7 cellular contexts compared by ENCODE assay signal in genomic region chr9:42288002-42288864, GRCh38.
DNase-seq lines count a peak whose midpoint lies in the region; ATAC-seq and TF ChIP-seq lines count a peak whose summit lies in the region.
"Not testable (repeated sequence)": the region's sequence is repeated elsewhere in the genome, so short reads cannot be mapped to it uniquely, and the experiment has no call there.

No MANE protein-coding gene starts in this region.

- not testable (repeated sequence) for H3K27me3 ChIP-seq in H7 (ENCODE audit: control insufficient read depth, insufficient read depth, low read length); left ventricle myocardium inferior (ENCODE audit: low read depth); lower lobe of right lung (ENCODE audit: low read depth); neuronal stem cell (ENCODE audit: control insufficient read depth in 3 of 3, insufficient read depth in 3 of 3, low read depth in 1 of 3, low read length in 3 of 3); spleen (replicated peaks in 1 of 7); upper lobe of right lung

- ATAC-seq in esophagus mucosa (peak; percentile 54), lower lobe of right lung (peak; percentile 31 to 49), upper lobe of right lung (peak; percentile 46)

- not testable (repeated sequence) for H3K36me3 ChIP-seq in H7 (replicated peaks; ENCODE audit: control insufficient read depth, insufficient read depth, low read length); left ventricle myocardium inferior; lower lobe of right lung; neuronal stem cell (replicated peaks in 1 of 2; ENCODE audit: control insufficient read depth in 2 of 2, insufficient read depth in 2 of 2, low read length in 2 of 2); spleen; upper lobe of right lung

- TF ChIP-seq CTCF in left ventricle myocardium inferior (IDR thresholded peaks at IDR 0.05; ENCODE audit: borderline replicate concordance); lower lobe of right lung (IDR thresholded peaks at IDR 0.05); spleen (IDR thresholded peaks at IDR 0.05 in 8 of 11, conservative IDR thresholded peaks at IDR 0.05 in 3 of 11); upper lobe of right lung (IDR thresholded peaks at IDR 0.05): not testable (repeated sequence)

- H2BK12ac ChIP-seq in neuronal stem cell (ENCODE audit: low read length) = not testable (repeated sequence)

- not testable (repeated sequence) for H3K18ac ChIP-seq in neuronal stem cell (ENCODE audit: low read length)

- peak overlapping the region; percentile 84 for H3K14ac ChIP-seq in neuronal stem cell (ENCODE audit: low read length)

- H3K79me1 ChIP-seq in neuronal stem cell (ENCODE audit: low read depth, low read length) = not testable (repeated sequence)

- WGBS in neuronal stem cell (ENCODE audit: extremely low coverage in 2 of 2, insufficient read length in 2 of 2, insufficient replicate concordance in 1 of 2), 2 donors = no CpG with 5 or more reads among the region's 51 CpGs
- 70 to 89% (median 75%) methylated on average over 36 to 50 of the region's 51 CpGs for WGBS in spleen, 5 donors

- not testable (repeated sequence) for H3K9me3 ChIP-seq in left ventricle myocardium inferior (replicated peaks); lower lobe of right lung; neuronal stem cell (replicated peaks in 1 of 2; ENCODE audit: control insufficient read depth in 2 of 2, insufficient read depth in 1 of 2, low read depth in 1 of 2, low read length in 2 of 2); spleen; upper lobe of right lung

- not testable (repeated sequence) for H3K23ac ChIP-seq in neuronal stem cell (ENCODE audit: low read depth, low read length, poor library complexity)

- TF ChIP-seq POLR2A in spleen (IDR thresholded peaks at IDR 0.05) = not testable (repeated sequence)

- H2AFZ ChIP-seq in neuronal stem cell (ENCODE audit: low read length) = not testable (repeated sequence)

- H3K9ac ChIP-seq in neuronal stem cell (ENCODE audit: low read depth, low read length, poor library complexity) = not testable (repeated sequence)

- H3K4ac ChIP-seq in neuronal stem cell (ENCODE audit: low read length) = not testable (repeated sequence)

- H2BK120ac ChIP-seq in neuronal stem cell (ENCODE audit: low read depth, low read length) = not testable (repeated sequence)

- not testable (repeated sequence) for H3K4me3 ChIP-seq in H7 (ENCODE audit: insufficient read depth, low read depth, low read length); lower lobe of right lung; neuronal stem cell (ENCODE audit: low read length in 2 of 2); spleen; upper lobe of right lung
- peak overlapping the region; percentile 29 for H3K4me3 ChIP-seq in left ventricle myocardium inferior

- H2AK5ac ChIP-seq in neuronal stem cell (ENCODE audit: low read depth, low read length) = peak overlapping the region; percentile 92

- not testable (repeated sequence) for H3K4me2 ChIP-seq in neuronal stem cell (ENCODE audit: insufficient read depth, low read length, poor library complexity, severe bottlenecking)

- not testable (repeated sequence) for H3K4me1 ChIP-seq in left ventricle myocardium inferior; lower lobe of right lung; neuronal stem cell (ENCODE audit: control insufficient read depth in 2 of 2, insufficient read depth in 1 of 2, low read depth in 1 of 2, low read length in 2 of 2); spleen; upper lobe of right lung

- not testable (repeated sequence) for H4K91ac ChIP-seq in neuronal stem cell (ENCODE audit: low read depth, low read length, poor library complexity)

- not testable (repeated sequence) for H3K27ac ChIP-seq in left ventricle myocardium inferior (replicated peaks); lower lobe of right lung; neuronal stem cell (replicated peaks; ENCODE audit: low read length); spleen; upper lobe of right lung

- DNase-seq in H7 (peak; percentile 40), spleen (peak; percentile 71)
- not testable (repeated sequence) for DNase-seq in left ventricle myocardium inferior; lower lobe of right lung; neuronal stem cell (ENCODE audit: low spot score); upper lobe of right lung

- H2BK5ac ChIP-seq in neuronal stem cell (ENCODE audit: low read length) = not testable (repeated sequence)

- not testable (repeated sequence) for H4K8ac ChIP-seq in neuronal stem cell (ENCODE audit: low read depth, low read length)

- intact Hi-C loops in left ventricle myocardium inferior (cut with micrococcal nuclease); lower lobe of right lung (cut with DNase I); spleen (cut with DNase I; ENCODE audit: low total_unique reads); upper lobe of right lung (cut with DNase I): not testable (repeated sequence)

- not testable (repeated sequence) for H2BK15ac ChIP-seq in neuronal stem cell (ENCODE audit: low read length)
